ENCODE assay signal across 24 cellular contexts in the genomic region with DNA sequence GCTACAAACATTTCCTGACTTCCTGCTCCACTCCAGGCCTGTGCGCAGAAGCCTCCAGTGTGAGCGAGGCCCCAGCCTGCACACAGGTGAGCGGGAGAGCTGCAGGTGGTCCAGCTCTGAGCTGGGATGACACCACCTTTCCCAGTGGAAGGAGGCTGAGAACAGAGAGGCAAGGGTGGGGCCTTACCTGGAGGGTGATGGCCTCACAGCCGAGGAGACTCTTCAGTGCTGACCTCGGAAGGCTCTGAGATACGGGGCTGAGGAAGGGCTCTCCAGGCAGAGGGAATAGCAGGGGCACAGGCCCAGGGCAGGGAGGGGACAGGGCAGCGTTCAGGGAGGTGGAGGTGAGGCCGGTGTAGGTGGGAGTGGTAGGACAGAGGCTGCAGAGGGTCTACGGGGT.
DNase-seq lines count a peak whose midpoint lies in the region; ATAC-seq, FAIRE-seq and TF ChIP-seq lines count a peak whose summit lies in the region.
"Had no signal": no experiment of that assay in that cellular context is flagged by ENCODE, and none has a peak within 500 bp of the region (broad histone marks: within the 10 kb centered on the region; RNA-seq: fewer than 3 reads in every experiment).

No MANE protein-coding gene starts in this region.

- TF ChIP-seq CTCF in HepG2 (CRISPR knock-in tag; IDR thresholded peaks at IDR 0.05) (no peak), spleen (IDR thresholded peaks at IDR 0.05 in 8 of 11, conservative IDR thresholded peaks at IDR 0.05 in 3 of 11) (no peak)

- no peaks in the 10 kb centered on the region for H3K79me2 ChIP-seq in HepG2 (ENCODE audit: insufficient read depth, low read length)

- H3K4me3 ChIP-seq in HepG2 (replicated peaks in 1 of 3; ENCODE audit: insufficient read depth in 1 of 3, low read depth in 2 of 3, low read length in 3 of 3) (no peak overlapping the region), spleen (no peak overlapping the region)
- H3K4me3 ChIP-seq: K562, SK-N-MC had no signal

- DNase-seq in stimulated activated naive CD8-positive, alpha-beta T cell treated with anti-CD3 and anti-CD28 coated beads, Interleukin-15, amount 100 ng/mL, for 72 hours: no peak
- no peak for DNase-seq in stimulated activated naive CD8-positive, alpha-beta T cell treated with anti-CD3 and anti-CD28 coated beads, Interleukin-15, Interleukin-2, amounts not matched to agents 100 U/mL and 50 U/mL, for 24 hours
- DNase-seq in HepG2 (ENCODE audit: low spot score) (no peak), spleen (peak; percentile 34), SKM-1 (lab: John Stamatoyannopoulos, UW; ENCODE audit: unreplicated experiment) (no peak)
- DNase-seq: C1 segment of cervical spinal cord; CD4-positive, alpha-beta memory T cell; COR-L47; DMS53; Kasumi-1; NCI-H1092 treated with DMSO at 0.1 percent for 48 hours; NCI-H1436; NCI-H187; NCI-H2081 treated with DMSO at 0.1 percent for 48 hours; NCI-H2171; NCI-H226; NCI-H510A; SIG-M5 had no signal

- H3K27me3 Mint-ChIP-seq in stimulated activated naive CD8-positive, alpha-beta T cell treated with anti-CD3 and anti-CD28 coated beads, Interleukin-15, amount 100 ng/mL, for 72 hours: no peaks in the 10 kb centered on the region

- no peak overlapping the region for H3K4me3 Mint-ChIP-seq in stimulated activated naive CD8-positive, alpha-beta T cell treated with anti-CD3 and anti-CD28 coated beads, Interleukin-15, amount 100 ng/mL, for 72 hours
- H3K4me3 Mint-ChIP-seq: CD4-positive, alpha-beta memory T cell had no signal

- CTCF ChIA-PET in HepG2 (lab: Yijun Ruan, JAX; ENCODE audit: low intra/inter-chr PET ratio, low total read pairs): no interaction called here

- TF ChIP-seq POLR2A in HepG2 (IDR thresholded peaks at IDR 0.05; ENCODE audit: insufficient read depth in 1 of 2, low read depth in 2 of 2, low read length in 2 of 2): no peak
- TF ChIP-seq POLR2A in spleen (IDR thresholded peaks at IDR 0.05): no peak

- intact Hi-C loops in HepG2 (cut with micrococcal nuclease; ENCODE audit: unreplicated experiment): no loop called here
- intact Hi-C loops in spleen (cut with DNase I; ENCODE audit: low total_unique reads): no loop called here

- BruUV-seq in HepG2 (replicated peaks; lab: Mats Ljungman, UMichigan): no TSS peak

- TF ChIP-seq EP300 in HepG2 (IDR thresholded peaks at IDR 0.05; ENCODE audit: low read depth in 2 of 2, low read length in 2 of 2) (no peak), HepG2 (CRISPR knock-in tag; IDR thresholded peaks at IDR 0.05; ENCODE audit: borderline replicate concordance) (no peak)

- no peak overlapping the region for H2AFZ ChIP-seq in HepG2 (ENCODE audit: low read length)

- H3K9me3 ChIP-seq in HepG2 (ENCODE audit: low read length): no peaks in the 10 kb centered on the region
- H3K9me3 ChIP-seq in spleen: no peaks in the 10 kb centered on the region

- no peak for FAIRE-seq in HepG2 (lab: Jason Lieb, UNC)
- FAIRE-seq: A204.1, K562 had no signal

- H3K9me3 Mint-ChIP-seq in stimulated activated naive CD8-positive, alpha-beta T cell treated with anti-CD3 and anti-CD28 coated beads, Interleukin-15, amount 100 ng/mL, for 72 hours: no peaks in the 10 kb centered on the region
- H3K9me3 Mint-ChIP-seq: CD4-positive, alpha-beta memory T cell had no signal

- peaks cover 7% of the 10 kb centered on the region for H3K4me1 Mint-ChIP-seq in stimulated activated naive CD8-positive, alpha-beta T cell treated with anti-CD3 and anti-CD28 coated beads, Interleukin-15, amount 100 ng/mL, for 72 hours
- H3K4me1 Mint-ChIP-seq: CD4-positive, alpha-beta memory T cell had no signal

- POLR2A ChIA-PET in HepG2 (lab: Yijun Ruan, JAX): no interaction called here

- in situ Hi-C loops in HepG2 (cut with HindIII; ENCODE audit: extremely low pct_ligation_motif_present, low pct_unique_long_range_greater_than_20kb): no loop called here

- H3K4me1 ChIP-seq in HepG2 (ENCODE audit: insufficient read depth, low read length) (peaks cover 34% of the 10 kb centered on the region), spleen (peaks cover 0 to 7% (median 0%) of the 10 kb centered on the region in 6 donors)

- peak overlapping the region; percentile 16 to 38 for H3K27ac Mint-ChIP-seq in stimulated activated naive CD8-positive, alpha-beta T cell treated with anti-CD3 and anti-CD28 coated beads, Interleukin-15, amount 100 ng/mL, for 72 hours
- H3K27ac Mint-ChIP-seq: CD4-positive, alpha-beta memory T cell had no signal

- H3K27ac ChIP-seq in HepG2 (ENCODE audit: extremely low read length, insufficient read depth, low read length) (no peak overlapping the region), spleen (no peak overlapping the region)
- H3K27ac ChIP-seq: SK-N-MC had no signal

- no peak overlapping the region for H3K4me2 ChIP-seq in HepG2 (ENCODE audit: low read depth, low read length)

- peaks cover 6 to 60% of the 10 kb centered on the region in 2 experiments; a peak in 4 of 5 replicates for H3K27me3 ChIP-seq in HepG2 (ENCODE audit: control insufficient read depth in 1 of 2, insufficient read depth in 2 of 2, low read length in 2 of 2)
- H3K27me3 ChIP-seq in spleen (replicated peaks in 1 of 7): no peaks in the 10 kb centered on the region

- no peaks in the 10 kb centered on the region for H4K20me1 ChIP-seq in HepG2 (ENCODE audit: insufficient read depth, low read length)

- 27% methylated on average over 9 of the region's 9 CpGs for WGBS in HepG2 (ENCODE audit: low lambda C conversion rate)
- WGBS in spleen, 5 donors: 77 to 93% (median 81%) methylated on average over 5 to 9 of the region's 9 CpGs

- peak; percentile 23 for ATAC-seq in stimulated activated naive CD8-positive, alpha-beta T cell treated with anti-CD3 and anti-CD28 coated beads, Interleukin-15, amount 100 ng/mL, for 72 hours
- no peak for ATAC-seq in stimulated activated naive CD8-positive, alpha-beta T cell treated with anti-CD3 and anti-CD28 coated beads, Interleukin-15, Interleukin-2, amounts not matched to agents 100 U/mL and 50 U/mL, for 24 hours
- peak; percentile 21 for ATAC-seq in HepG2
- ATAC-seq in GM21723 (IDR thresholded peaks at IDR 0.05; ENCODE audit: unreplicated experiment): no peak
- ATAC-seq in GM19455 (IDR thresholded peaks at IDR 0.05; ENCODE audit: unreplicated experiment): no peak
- ATAC-seq: K562, Panc1 had no signal

- H3K36me3 ChIP-seq in HepG2 (replicated peaks in 1 of 2; ENCODE audit: control insufficient read depth in 1 of 2, insufficient read depth in 2 of 2, low read length in 2 of 2) (no peaks in the 10 kb centered on the region), spleen (no peaks in the 10 kb centered on the region)

- no peak overlapping the region for H3K9ac ChIP-seq in HepG2 (ENCODE audit: insufficient read depth, low read depth, low read length)

- no peak for TF ChIP-seq RAD21 in HepG2 (CRISPR knock-in tag; IDR thresholded peaks at IDR 0.05)

TF ChIP-seq in HepG2, 621 proteins besides CTCF, POLR2A, EP300 and RAD21 (continues in another document):
- TF ChIP-seq SOX13 (IDR thresholded peaks at IDR 0.05): no peak
- no peak for TF ChIP-seq SOX13 (CRISPR knock-in tag; conservative IDR thresholded peaks at IDR 0.05 in 1 of 2, IDR thresholded peaks at IDR 0.05 in 1 of 2)
- TF ChIP-seq, protein P1, sequence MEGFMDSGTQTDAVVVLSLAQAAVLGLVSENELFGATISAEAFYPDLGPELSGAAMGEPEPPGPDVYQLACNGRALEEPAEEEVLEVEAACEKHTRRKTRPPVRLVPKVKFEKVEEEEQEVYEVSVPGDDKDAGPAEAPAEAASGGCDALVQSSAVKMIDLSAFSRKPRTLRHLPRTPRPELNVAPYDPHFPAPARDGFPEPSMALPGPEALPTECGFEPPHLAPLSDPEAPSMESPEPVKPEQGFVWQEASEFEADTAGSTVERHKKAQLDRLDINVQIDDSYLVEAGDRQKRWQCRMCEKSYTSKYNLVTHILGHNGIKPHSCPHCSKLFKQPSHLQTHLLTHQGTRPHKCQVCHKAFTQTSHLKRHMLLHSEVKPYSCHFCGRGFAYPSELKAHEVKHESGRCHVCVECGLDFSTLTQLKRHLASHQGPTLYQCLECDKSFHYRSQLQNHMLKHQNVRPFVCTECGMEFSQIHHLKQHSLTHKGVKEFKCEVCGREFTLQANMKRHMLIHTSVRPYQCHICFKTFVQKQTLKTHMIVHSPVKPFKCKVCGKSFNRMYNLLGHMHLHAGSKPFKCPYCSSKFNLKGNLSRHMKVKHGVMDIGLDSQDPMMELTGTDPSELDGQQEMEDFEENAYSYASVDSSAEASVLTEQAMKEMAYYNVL (CRISPR knock-in tag; IDR thresholded peaks at IDR 0.05; ENCODE audit: borderline replicate concordance): no peak
- TF ChIP-seq SMYD3 (CRISPR knock-in tag; IDR thresholded peaks at IDR 0.05): no peak
- no peak for TF ChIP-seq ZNF562 (CRISPR knock-in tag; IDR thresholded peaks at IDR 0.05; ENCODE audit: borderline replicate concordance)
- TF ChIP-seq TBP (CRISPR knock-in tag; IDR thresholded peaks at IDR 0.05): no peak
- TF ChIP-seq ZNF33B (CRISPR knock-in tag; IDR thresholded peaks at IDR 0.05): no peak

Comparison
In these comparisons a context has a peak if more than half of its experiments do, and no peak if none do; other contexts are left out.
1. ATAC-seq: peak in stimulated activated naive CD8-positive, alpha-beta T cell treated with anti-CD3 and anti-CD28 coated beads, Interleukin-15, amount 100 ng/mL, for 72 hours (single experiment) and HepG2 (single experiment); none in stimulated activated naive CD8-positive, alpha-beta T cell treated with anti-CD3 and anti-CD28 coated beads, Interleukin-15, Interleukin-2, amounts not matched to agents 100 U/mL and 50 U/mL, for 24 hours (single experiment), GM21723 (single experiment) and GM19455 (single experiment).